ENCODE assay signal across 24 cellular contexts in the genomic region with DNA sequence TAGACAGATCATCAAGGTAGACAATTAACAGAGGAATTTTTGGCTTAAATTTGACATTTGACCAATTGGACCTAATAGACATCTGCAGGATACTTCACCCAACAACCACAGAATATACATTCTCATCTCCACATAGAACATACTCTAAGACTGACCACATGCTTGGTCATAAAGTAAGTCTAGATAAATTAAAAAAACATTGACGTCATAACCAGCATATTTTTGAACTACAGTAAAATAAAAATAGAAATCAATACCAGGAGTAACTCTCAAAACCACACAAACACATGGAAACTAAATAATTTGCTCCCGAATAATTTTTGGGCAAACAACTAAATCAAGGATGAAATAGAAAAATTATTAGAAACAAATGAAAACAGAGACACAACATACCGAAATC.
"Had no signal": no experiment of that assay in that cellular context is flagged by ENCODE, and none has a peak within 500 bp of the region (broad histone marks: within the 10 kb centered on the region; RNA-seq: fewer than 3 reads in every experiment).

No MANE protein-coding gene starts in this region.

- H2AFZ ChIP-seq: hepatocyte had no signal

- ATAC-seq: effector memory CD8-positive, alpha-beta T cell; esophagus mucosa; gastrocnemius medialis; left cardiac atrium; left lung; lower lobe of right lung; mucosa of descending colon had no signal

- H3K4me3 ChIP-seq: colonic mucosa, esophagus squamous epithelium, gastrocnemius medialis, heart left ventricle, hepatocyte, left lung, lower lobe of right lung, mucosa of descending colon had no signal

- H3K27me3 ChIP-seq: colonic mucosa, gastrocnemius medialis, heart left ventricle, hepatocyte, left lung had no signal

- DNase-seq: colonic mucosa; cortex of kidney; effector CD8-positive, alpha-beta T cell; effector memory CD8-positive, alpha-beta T cell; endodermal cell; erythroblast; esophagus squamous epithelium; foreskin fibroblast; foreskin melanocyte; gastrocnemius medialis; heart left ventricle; hypothalamus; immature natural killer cell; left cardiac atrium; left lung; left ventricle myocardium superior; lower lobe of right lung; mesenchymal stem cell; mucosa of descending colon; naive B cell had no signal

- H3K36me3 ChIP-seq: colonic mucosa, esophagus squamous epithelium, gastrocnemius medialis, heart left ventricle, left lung, lower lobe of right lung had no signal

- H3K4me2 ChIP-seq: hepatocyte had no signal

- H3K27ac ChIP-seq: colonic mucosa, epithelial cell of prostate, esophagus squamous epithelium, gastrocnemius medialis, heart left ventricle, hepatocyte, left lung, lower lobe of right lung had no signal

- H3K4me1 ChIP-seq: colonic mucosa, left lung had no signal

- H3K9me3 ChIP-seq: colonic mucosa, esophagus squamous epithelium, gastrocnemius medialis, heart left ventricle, left lung, lower lobe of right lung, mucosa of descending colon had no signal

- H3K79me2 ChIP-seq: hepatocyte had no signal

- FAIRE-seq: endometrium had no signal
